ENCODE assay signal across 8 cellular contexts in the genomic region with DNA sequence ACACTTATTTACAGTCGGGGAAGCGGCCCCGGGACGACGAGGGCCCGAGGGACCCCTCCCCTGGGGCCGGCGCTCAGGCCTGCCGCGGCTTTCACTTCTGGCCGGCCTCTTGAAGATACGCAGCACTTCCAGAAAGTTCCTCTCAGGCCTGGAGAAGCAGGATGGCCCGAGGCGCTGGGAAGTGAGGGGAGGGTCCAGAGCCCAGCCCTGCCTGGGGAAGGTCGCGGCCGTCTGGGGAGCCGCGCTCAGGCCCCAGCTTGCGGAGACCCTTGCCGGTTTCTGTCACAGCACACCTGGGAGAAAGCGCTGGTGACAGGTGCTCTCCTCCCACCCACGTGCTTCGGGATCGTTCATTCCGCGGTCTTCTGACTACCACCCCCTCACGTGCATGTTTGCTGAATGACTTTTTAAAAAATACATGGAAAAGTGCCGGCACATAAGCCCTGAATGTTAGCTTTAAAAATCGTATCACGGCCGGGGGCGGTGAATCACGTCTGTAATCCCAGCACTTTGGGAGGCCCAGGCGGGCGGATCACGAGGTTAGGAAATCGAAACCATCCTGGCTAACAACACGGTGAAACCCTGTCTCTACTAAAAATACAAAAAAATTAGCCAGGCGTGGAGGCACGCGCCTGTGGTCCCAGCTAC. TPM values are rescaled to one million over a fixed set of nuclear protein-coding genes. Genes with fewer than 3 reads are reported as not detected.
DNase-seq lines count a peak whose midpoint lies in the region; ATAC-seq, FAIRE-seq and TF ChIP-seq lines count a peak whose summit lies in the region.

No MANE protein-coding gene starts in this region.

- peak overlapping the region; percentile 88 to 95 (median 94) for H3K4me3 Mint-ChIP-seq in naive thymus-derived CD4-positive, alpha-beta T cell

- H3K4me1 ChIP-seq in HAP-1, result peaks cover 29% of the 10 kb centered on the region
- peaks cover 21% of the 10 kb centered on the region for H3K4me1 ChIP-seq in endothelial cell of umbilical vein (ENCODE audit: control insufficient read depth, extremely low read depth, insufficient read depth, low read length)
- peaks cover 19 to 26% of the 10 kb centered on the region in 2 donors for H3K4me1 ChIP-seq in naive thymus-derived CD4-positive, alpha-beta T cell (ENCODE audit: control insufficient read depth in 2 of 2, insufficient read depth in 2 of 2, low read length in 2 of 2)

- H3K9ac ChIP-seq in SU-DHL-6 (ENCODE audit: low read length) (peak overlapping the region; percentile 92), endothelial cell of umbilical vein (replicated peaks; ENCODE audit: extremely low read depth, insufficient read depth, low read length) (peak overlapping the region; percentile 80)

- POLR2A ChIA-PET in endothelial cell of umbilical vein (lab: Charles Lee), result no interaction called here
- POLR2A ChIA-PET in naive thymus-derived CD4-positive, alpha-beta T cell (lab: Charles Lee), result interaction anchor here (0.6 to 2.9 kb wide), 5 partner anchors 12 to 414 kb away, joined by 3 to 24 read pairs (median 4); partner anchors contain the start of gene SNRPA1

- TF ChIP-seq CTCF in SU-DHL-6 (IDR thresholded peaks at IDR 0.05; ENCODE audit: insufficient read depth, low read length, poor library complexity, severe bottlenecking) (no peak), endothelial cell of umbilical vein (IDR thresholded peaks at IDR 0.05; ENCODE audit: extremely low read depth in 1 of 2, insufficient read depth in 1 of 2, low read depth in 1 of 2, low read length in 2 of 2) (no peak)

- H3K4me1 Mint-ChIP-seq in naive thymus-derived CD4-positive, alpha-beta T cell, result peaks cover 16 to 53% (median 35%) of the 10 kb centered on the region in 7 donors

- H3K36me3 ChIP-seq in HAP-1 (replicated peaks) (peaks cover 19% of the 10 kb centered on the region), SU-DHL-6 (ENCODE audit: low read length) (peaks cover 8% of the 10 kb centered on the region; the same call in 1 of the 2 replicates), endothelial cell of umbilical vein (ENCODE audit: control insufficient read depth in 2 of 2, extremely low read depth in 1 of 2, insufficient read depth in 2 of 2, low read length in 2 of 2) (no peaks in the 10 kb centered on the region)
- H3K36me3 ChIP-seq in naive thymus-derived CD4-positive, alpha-beta T cell (ENCODE audit: control insufficient read depth in 2 of 3, insufficient read depth in 3 of 3, low read length in 3 of 3), result peaks cover 0 to 18% (median 12%) of the 10 kb centered on the region in 3 experiments

- H3K79me2 ChIP-seq in SU-DHL-6 (ENCODE audit: insufficient read depth, low read length), result peaks cover 41% of the 10 kb centered on the region
- H3K79me2 ChIP-seq in endothelial cell of umbilical vein (ENCODE audit: control insufficient read depth, insufficient read depth, low read length), result peaks cover 39% of the 10 kb centered on the region

- no peak for ATAC-seq in naive thymus-derived CD4-positive, alpha-beta T cell
- no peak for ATAC-seq in HG03439 (IDR thresholded peaks at IDR 0.05; ENCODE audit: unreplicated experiment)

- intact Hi-C loops in endothelial cell of umbilical vein (cut with micrococcal nuclease), result loop anchor here (1.0 kb wide), 2 partner anchors 71 to 358 kb away; partner anchors contain the start of genes SNRPA1 and TARS3
- intact Hi-C loops in naive thymus-derived CD4-positive, alpha-beta T cell (cut with micrococcal nuclease), result loop anchor here (1.0 to 5.0 kb wide), 12 partner anchors 12 to 1311 kb away; partner anchors contain the start of genes ASB7 (in 2 of the 2), LINS1 (in 2 of the 2), TARS3 (in 2 of the 2) and ADAMTS17 (in 1 of the 2)

- H3K4me3 ChIP-seq in HAP-1 (peak overlapping the region; percentile 64), SU-DHL-6 (ENCODE audit: insufficient read depth, low read length, poor library complexity, severe bottlenecking) (peak overlapping the region; percentile 87), endothelial cell of umbilical vein (replicated peaks in 1 of 3; ENCODE audit: insufficient read depth in 1 of 3, low read depth in 1 of 3, low read length in 3 of 3) (peak overlapping the region; percentile 19 to 64 (median 60))
- peak overlapping the region; percentile 99 for H3K4me3 ChIP-seq in naive thymus-derived CD4-positive, alpha-beta T cell (ENCODE audit: low read length)

- no peak for TF ChIP-seq POLR2A in endothelial cell of umbilical vein (IDR thresholded peaks at IDR 0.05; ENCODE audit: low read depth, low read length)

- dilution Hi-C loops in endothelial cell of umbilical vein (cut with MboI; ENCODE audit: extremely low pct_ligation_motif_present, low sequenced_read_pairs), result no loop called here

- no peaks in the 10 kb centered on the region for H3K9me1 ChIP-seq in endothelial cell of umbilical vein (replicated peaks; ENCODE audit: control insufficient read depth, extremely low read depth, insufficient read depth, low read length)

- H3K27me3 ChIP-seq in HAP-1 (ENCODE audit: low read depth) (no peaks in the 10 kb centered on the region), SU-DHL-6 (ENCODE audit: low read length) (no peaks in the 10 kb centered on the region), endothelial cell of umbilical vein (ENCODE audit: control insufficient read depth in 2 of 2, insufficient read depth in 2 of 2, low read length in 2 of 2) (no peaks in the 10 kb centered on the region)
- no peaks in the 10 kb centered on the region for H3K27me3 ChIP-seq in naive thymus-derived CD4-positive, alpha-beta T cell (ENCODE audit: control insufficient read depth in 2 of 2, insufficient read depth in 2 of 2, low read length in 2 of 2)

- H3K27ac Mint-ChIP-seq in naive thymus-derived CD4-positive, alpha-beta T cell, result peak overlapping the region; percentile 87 to 97 (median 96)

- H3K36me3 Mint-ChIP-seq in naive thymus-derived CD4-positive, alpha-beta T cell, result peaks cover 0 to 16% (median 6%) of the 10 kb centered on the region in 5 donors

- H3K9me3 Mint-ChIP-seq in naive thymus-derived CD4-positive, alpha-beta T cell, result no peaks in the 10 kb centered on the region

- H3K4me2 ChIP-seq in SU-DHL-6 (ENCODE audit: low read depth, low read length, poor library complexity, severe bottlenecking), result peak overlapping the region; percentile 87
- peak overlapping the region; percentile 91 for H3K4me2 ChIP-seq in endothelial cell of umbilical vein (ENCODE audit: insufficient read depth, low read length)

- no peaks in the 10 kb centered on the region for H4K20me1 ChIP-seq in SU-DHL-6 (ENCODE audit: low read depth, low read length)
- H4K20me1 ChIP-seq in endothelial cell of umbilical vein (replicated peaks; ENCODE audit: control insufficient read depth, extremely low read depth, insufficient read depth, low read length), result no peaks in the 10 kb centered on the region

- DNase-seq in HAP-1 (ENCODE audit: low spot score in 2 of 2) (no peak), endothelial cell of umbilical vein (ENCODE audit: low read depth, low spot score) (no peak), DMS153 treated with DMSO at 0.1 percent for 48 hours (lab: John Stamatoyannopoulos, UW; ENCODE audit: unreplicated experiment) (no peak), NCI-H2107 (lab: John Stamatoyannopoulos, UW) (no peak), mucosa of gallbladder (ENCODE audit: low spot score) (no peak)
- no peak for DNase-seq in naive thymus-derived CD4-positive, alpha-beta T cell

- H3K27ac ChIP-seq in SU-DHL-6 (ENCODE audit: low read depth, low read length), result peak overlapping the region; percentile 67
- H3K27ac ChIP-seq in endothelial cell of umbilical vein (ENCODE audit: insufficient read depth, low read depth, low read length), result peak overlapping the region; percentile 74
- H3K27ac ChIP-seq in naive thymus-derived CD4-positive, alpha-beta T cell (ENCODE audit: low read depth, low read length), result peak overlapping the region; percentile 91

- no peaks in the 10 kb centered on the region for H3K9me2 ChIP-seq in SU-DHL-6 (replicated peaks; ENCODE audit: insufficient read depth, low read length)

- H3K27me3 Mint-ChIP-seq in naive thymus-derived CD4-positive, alpha-beta T cell, result no peaks in the 10 kb centered on the region

- in situ Hi-C loops in HAP-1 (cut with MboI; ENCODE audit: low sequenced_read_pairs), result no loop called here

- no peaks in the 10 kb centered on the region for H3K9me3 ChIP-seq in HAP-1
- no peaks in the 10 kb centered on the region for H3K9me3 ChIP-seq in SU-DHL-6 (ENCODE audit: insufficient read depth, low read length)
- no peaks in the 10 kb centered on the region for H3K9me3 ChIP-seq in endothelial cell of umbilical vein (replicated peaks; ENCODE audit: control insufficient read depth, insufficient read depth, low read length)
- H3K9me3 ChIP-seq in naive thymus-derived CD4-positive, alpha-beta T cell (ENCODE audit: control insufficient read depth in 2 of 3, low read length in 3 of 3), result no peaks in the 10 kb centered on the region

- no peak for FAIRE-seq in endothelial cell of umbilical vein (lab: Jason Lieb, UNC)

- H3F3A ChIP-seq in SU-DHL-6 (ENCODE audit: insufficient read depth), result peaks cover 18% of the 10 kb centered on the region

- CTCF ChIA-PET in endothelial cell of umbilical vein (lab: Charles Lee), result interaction anchor here (1.3 to 1.7 kb wide), 3 partner anchors 11 to 364 kb away, joined by 3 to 7 read pairs (median 4); no protein-coding TSS in a partner anchor
- CTCF ChIA-PET in naive thymus-derived CD4-positive, alpha-beta T cell (lab: Charles Lee), result interaction anchor here (0.6 kb wide), 1 partner anchor 361 kb away, joined by 3 read pairs; no protein-coding TSS in a partner anchor

- TSS peak; percentile 90 for BruUV-seq in endothelial cell of umbilical vein (replicated peaks; lab: Mats Ljungman, UMichigan)

- H2AFZ ChIP-seq in SU-DHL-6 (ENCODE audit: low read depth, low read length, severe bottlenecking), result peak overlapping the region; percentile 79
- peak overlapping the region; percentile 83 for H2AFZ ChIP-seq in endothelial cell of umbilical vein (ENCODE audit: low read depth, low read length)

TF ChIP-seq in endothelial cell of umbilical vein, 7 proteins besides CTCF, POLR2A, EP300 and RAD21 (continues in another document):
- TF ChIP-seq FOS (IDR thresholded peaks at IDR 0.05; ENCODE audit: borderline replicate concordance, insufficient read depth, low read length), result no peak

RNA-seq across cellular contexts. Expression of gene TM2D3, which starts 0.7 kb away (rescaled TPM):
- 34.3 and 36.7 TPM in 2 replicates for total RNA-seq in endothelial cell of umbilical vein
- polyA plus RNA-seq in endothelial cell of umbilical vein, result 41.4 and 51.5 TPM in 2 replicates
- polyA plus RNA-seq in endothelial cell of umbilical vein (2011; cell fraction: cytosol; rRNA removed), result 31.8 and 35.9 TPM in 2 replicates
- 56.2 and 58.6 TPM in 2 replicates for polyA plus RNA-seq in endothelial cell of umbilical vein (2011; cell fraction: nucleus; rRNA removed)
- polyA plus RNA-seq in endothelial cell of umbilical vein (2012), result 38.5 and 41.4 TPM in 2 replicates
- 73.8 and 79.8 TPM in 2 replicates for polyA minus RNA-seq in endothelial cell of umbilical vein
- polyA minus RNA-seq in endothelial cell of umbilical vein (2011; cell fraction: cytosol; rRNA and poly(A)+ RNA removed), result 24.7 TPM
- 99.7 and 106 TPM in 2 replicates for polyA minus RNA-seq in endothelial cell of umbilical vein (2011; cell fraction: nucleus; rRNA and poly(A)+ RNA removed)
- 100 to 1,000 TPM in 1 of 5 experiments, 10 to 100 TPM in 4; 54.4 to 105 (median 87.9) TPM for total RNA-seq in naive thymus-derived CD4-positive, alpha-beta T cell
- 10 to 100 TPM; 42.8 to 49.2 TPM for polyA plus RNA-seq in naive thymus-derived CD4-positive, alpha-beta T cell
- total RNA-seq in mucosa of gallbladder, result 59.1 TPM
